In the genomic region with DNA sequence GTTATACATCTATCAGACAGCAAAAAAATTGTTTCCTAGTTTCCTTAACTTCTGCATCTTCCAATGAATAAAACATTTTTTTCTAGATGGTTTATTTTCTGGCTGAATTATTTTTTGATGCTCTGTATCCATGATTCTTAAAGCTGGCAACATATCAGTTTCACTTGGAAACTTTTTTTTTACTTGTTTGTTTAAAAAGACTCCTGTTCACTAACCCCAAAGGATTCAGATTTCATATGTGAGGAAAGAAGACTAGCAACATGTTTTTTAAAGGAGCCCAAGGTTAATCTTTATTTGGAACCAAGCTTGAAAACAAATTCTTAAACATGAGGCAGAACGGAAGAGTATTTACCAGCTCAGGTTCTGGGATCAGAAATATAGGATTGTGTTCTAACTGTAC, we compare ENCODE assay signal across 32 cellular contexts.
"Had no signal": no experiment of that assay in that cellular context is flagged by ENCODE, and none has a peak within 500 bp of the region (broad histone marks: within the 10 kb centered on the region; RNA-seq: fewer than 3 reads in every experiment).

No MANE protein-coding gene starts in this region.

- H3K36me3 Mint-ChIP-seq: activated CD4-positive, alpha-beta memory T cell treated with anti-CD3 and anti-CD28 coated beads for 36 hours; activated CD8-positive, alpha-beta memory T cell treated with anti-CD3 and anti-CD28 coated beads, Interleukin-2, amount 10 ng/mL, durations not matched to agents 7 days and 5 days; activated naive CD4-positive, alpha-beta T cell treated with anti-CD3 and anti-CD28 coated beads, Interleukin-2, amount 10 ng/mL, durations not matched to agents 7 days and 5 days; activated naive CD8-positive, alpha-beta T cell treated with anti-CD3 and anti-CD28 coated beads, Interleukin-2, amount 10 ng/mL, durations not matched to agents 7 days and 5 days; brain had no signal

- H3K27me3 ChIP-seq: breast epithelium, cardiac muscle cell, esophagus muscularis mucosa had no signal

- H3K4me3 ChIP-seq: breast epithelium, cardiac muscle cell, coronary artery, esophagus muscularis mucosa had no signal

- ATAC-seq: activated CD4-positive, alpha-beta T cell treated with anti-CD3 and anti-CD28 coated beads for 36 hours; activated CD8-positive, alpha-beta memory T cell treated with anti-CD3 and anti-CD28 coated beads, Interleukin-2, amount 10 ng/mL, durations not matched to agents 7 days and 5 days; activated CD8-positive, alpha-beta T cell treated with anti-CD3 and anti-CD28 coated beads, Interleukin-2, amount 10 ng/mL, durations not matched to agents 7 days and 5 days; activated naive CD4-positive, alpha-beta T cell treated with anti-CD3 and anti-CD28 coated beads, Interleukin-2, amount 50 U/mL, for 72 hours; activated T-cell treated with anti-CD3 and anti-CD28 coated beads, Interleukin-2, amount 50 U/mL, for 72 hours; effector memory CD8-positive, alpha-beta T cell had no signal

- H3K27ac ChIP-seq: breast epithelium, cardiac muscle cell, coronary artery, esophagus muscularis mucosa had no signal

- H3K9me3 Mint-ChIP-seq: activated CD4-positive, alpha-beta T cell treated with anti-CD3 and anti-CD28 coated beads, Interleukin-2, amount 10 ng/mL, durations not matched to agents 24 days and 14 days; activated naive CD8-positive, alpha-beta T cell treated with anti-CD3 and anti-CD28 coated beads, Interleukin-2, amount 10 ng/mL, durations not matched to agents 7 days and 5 days had no signal

- H3K27me3 Mint-ChIP-seq: activated CD4-positive, alpha-beta memory T cell treated with anti-CD3 and anti-CD28 coated beads for 36 hours; activated CD4-positive, alpha-beta T cell treated with anti-CD3 and anti-CD28 coated beads for 36 hours; activated CD4-positive, alpha-beta T cell treated with anti-CD3 and anti-CD28 coated beads, Interleukin-2, amount 10 ng/mL, durations not matched to agents 24 days and 14 days; activated CD8-positive, alpha-beta memory T cell treated with anti-CD3 and anti-CD28 coated beads, Interleukin-2, amount 10 ng/mL, durations not matched to agents 7 days and 5 days; activated naive CD4-positive, alpha-beta T cell treated with anti-CD3 and anti-CD28 coated beads, Interleukin-2, amount 10 ng/mL, durations not matched to agents 7 days and 5 days; activated naive CD8-positive, alpha-beta T cell treated with anti-CD3 and anti-CD28 coated beads, Interleukin-2, amount 10 ng/mL, durations not matched to agents 7 days and 5 days; activated T-cell treated with anti-CD3 and anti-CD28 coated beads, Interleukin-2, amount 50 U/mL, for 24 hours; brain; effector memory CD8-positive, alpha-beta T cell had no signal

- H3K36me3 ChIP-seq: breast epithelium, cardiac muscle cell, esophagus muscularis mucosa had no signal

- H3K9me3 ChIP-seq: esophagus muscularis mucosa had no signal

- DNase-seq: activated CD4-positive, alpha-beta memory T cell treated with anti-CD3 and anti-CD28 coated beads for 36 hours; activated CD4-positive, alpha-beta T cell treated with anti-CD3 and anti-CD28 coated beads for 36 hours; activated CD4-positive, alpha-beta T cell treated with anti-CD3 and anti-CD28 coated beads, Interleukin-2, amount 10 ng/mL, durations not matched to agents 24 days and 14 days; activated CD4-positive, CD25-positive, alpha-beta regulatory T cell; activated CD4-positive, CD25-positive, alpha-beta regulatory T cell treated with anti-CD3 and anti-CD28 coated beads, Interleukin-2, amount 50 U/mL, for 72 hours; activated CD8-positive, alpha-beta memory T cell treated with anti-CD3 and anti-CD28 coated beads, Interleukin-2, amount 10 ng/mL, durations not matched to agents 7 days and 5 days; activated CD8-positive, alpha-beta memory T cell treated with anti-CD3 and anti-CD28 coated beads, Interleukin-2, amount 50 U/mL, for 4 hours; activated CD8-positive, alpha-beta T cell treated with anti-CD3 and anti-CD28 coated beads, Interleukin-2, amount 10 ng/mL, durations not matched to agents 7 days and 5 days; activated gamma-delta T cell; activated naive CD4-positive, alpha-beta T cell; activated naive CD4-positive, alpha-beta T cell treated with anti-CD3 and anti-CD28 coated beads, Interleukin-2, amount 10 ng/mL, durations not matched to agents 7 days and 5 days; activated naive CD8-positive, alpha-beta T cell treated with anti-CD3 and anti-CD28 coated beads, Interleukin-2, amount 10 ng/mL, durations not matched to agents 7 days and 5 days; activated T-cell treated with anti-CD3 and anti-CD28 coated beads for 4 hours; activated T-cell treated with anti-CD3 and anti-CD28 coated beads, Interleukin-2, amount 50 U/mL, for 24 hours; activated T-cell treated with anti-CD3 and anti-CD28 coated beads, Interleukin-2, amount 50 U/mL, for 72 hours; amniotic stem cell; aorta; central memory CD4-positive, alpha-beta T cell; cerebellar nuclear complex; dermis blood vessel endothelial cell; effector CD4-positive, alpha-beta T cell; effector memory CD8-positive, alpha-beta T cell; erythroblast; foreskin fibroblast; head of caudate nucleus; T-helper 2 cell had no signal

- H3K27ac Mint-ChIP-seq: activated CD4-positive, alpha-beta memory T cell treated with anti-CD3 and anti-CD28 coated beads for 36 hours; activated CD4-positive, alpha-beta T cell treated with anti-CD3 and anti-CD28 coated beads for 36 hours; activated CD4-positive, alpha-beta T cell treated with anti-CD3 and anti-CD28 coated beads, Interleukin-2, amount 10 ng/mL, durations not matched to agents 24 days and 14 days; activated CD8-positive, alpha-beta memory T cell treated with anti-CD3 and anti-CD28 coated beads, Interleukin-2, amount 10 ng/mL, durations not matched to agents 7 days and 5 days; activated CD8-positive, alpha-beta T cell treated with anti-CD3 and anti-CD28 coated beads, Interleukin-2, amount 10 ng/mL, durations not matched to agents 7 days and 5 days; activated naive CD4-positive, alpha-beta T cell treated with anti-CD3 and anti-CD28 coated beads, Interleukin-2, amount 10 ng/mL, durations not matched to agents 7 days and 5 days; activated naive CD4-positive, alpha-beta T cell treated with anti-CD3 and anti-CD28 coated beads, Interleukin-2, amount 50 U/mL, for 72 hours; activated naive CD8-positive, alpha-beta T cell treated with anti-CD3 and anti-CD28 coated beads, Interleukin-2, amount 10 ng/mL, durations not matched to agents 7 days and 5 days; activated T-cell treated with anti-CD3 and anti-CD28 coated beads, Interleukin-2, amount 50 U/mL, for 24 hours; activated T-cell treated with anti-CD3 and anti-CD28 coated beads, Interleukin-2, amount 50 U/mL, for 72 hours; brain; effector memory CD8-positive, alpha-beta T cell had no signal

- H3K4me1 ChIP-seq: breast epithelium, esophagus muscularis mucosa had no signal

- H3K4me3 Mint-ChIP-seq: activated CD4-positive, alpha-beta memory T cell treated with anti-CD3 and anti-CD28 coated beads for 36 hours; activated CD4-positive, alpha-beta T cell treated with anti-CD3 and anti-CD28 coated beads for 36 hours; activated CD4-positive, alpha-beta T cell treated with anti-CD3 and anti-CD28 coated beads, Interleukin-2, amount 10 ng/mL, durations not matched to agents 24 days and 14 days; activated CD8-positive, alpha-beta memory T cell treated with anti-CD3 and anti-CD28 coated beads, Interleukin-2, amount 10 ng/mL, durations not matched to agents 7 days and 5 days; activated CD8-positive, alpha-beta T cell treated with anti-CD3 and anti-CD28 coated beads, Interleukin-2, amount 10 ng/mL, durations not matched to agents 7 days and 5 days; activated naive CD4-positive, alpha-beta T cell treated with anti-CD3 and anti-CD28 coated beads, Interleukin-2, amount 10 ng/mL, durations not matched to agents 7 days and 5 days; activated naive CD8-positive, alpha-beta T cell treated with anti-CD3 and anti-CD28 coated beads, Interleukin-2, amount 10 ng/mL, durations not matched to agents 7 days and 5 days; activated T-cell treated with anti-CD3 and anti-CD28 coated beads, Interleukin-2, amount 50 U/mL, for 24 hours; activated T-cell treated with anti-CD3 and anti-CD28 coated beads, Interleukin-2, amount 50 U/mL, for 72 hours; brain; effector memory CD8-positive, alpha-beta T cell had no signal

- H3K4me1 Mint-ChIP-seq: activated CD4-positive, alpha-beta T cell treated with anti-CD3 and anti-CD28 coated beads for 36 hours; activated CD4-positive, alpha-beta T cell treated with anti-CD3 and anti-CD28 coated beads, Interleukin-2, amount 10 ng/mL, durations not matched to agents 24 days and 14 days; activated CD8-positive, alpha-beta memory T cell treated with anti-CD3 and anti-CD28 coated beads, Interleukin-2, amount 10 ng/mL, durations not matched to agents 7 days and 5 days; activated naive CD4-positive, alpha-beta T cell treated with anti-CD3 and anti-CD28 coated beads, Interleukin-2, amount 10 ng/mL, durations not matched to agents 7 days and 5 days; activated naive CD8-positive, alpha-beta T cell treated with anti-CD3 and anti-CD28 coated beads, Interleukin-2, amount 10 ng/mL, durations not matched to agents 7 days and 5 days; brain had no signal
